Comparison of ENCODE assay signal across 8 cellular contexts in the genomic region with DNA sequence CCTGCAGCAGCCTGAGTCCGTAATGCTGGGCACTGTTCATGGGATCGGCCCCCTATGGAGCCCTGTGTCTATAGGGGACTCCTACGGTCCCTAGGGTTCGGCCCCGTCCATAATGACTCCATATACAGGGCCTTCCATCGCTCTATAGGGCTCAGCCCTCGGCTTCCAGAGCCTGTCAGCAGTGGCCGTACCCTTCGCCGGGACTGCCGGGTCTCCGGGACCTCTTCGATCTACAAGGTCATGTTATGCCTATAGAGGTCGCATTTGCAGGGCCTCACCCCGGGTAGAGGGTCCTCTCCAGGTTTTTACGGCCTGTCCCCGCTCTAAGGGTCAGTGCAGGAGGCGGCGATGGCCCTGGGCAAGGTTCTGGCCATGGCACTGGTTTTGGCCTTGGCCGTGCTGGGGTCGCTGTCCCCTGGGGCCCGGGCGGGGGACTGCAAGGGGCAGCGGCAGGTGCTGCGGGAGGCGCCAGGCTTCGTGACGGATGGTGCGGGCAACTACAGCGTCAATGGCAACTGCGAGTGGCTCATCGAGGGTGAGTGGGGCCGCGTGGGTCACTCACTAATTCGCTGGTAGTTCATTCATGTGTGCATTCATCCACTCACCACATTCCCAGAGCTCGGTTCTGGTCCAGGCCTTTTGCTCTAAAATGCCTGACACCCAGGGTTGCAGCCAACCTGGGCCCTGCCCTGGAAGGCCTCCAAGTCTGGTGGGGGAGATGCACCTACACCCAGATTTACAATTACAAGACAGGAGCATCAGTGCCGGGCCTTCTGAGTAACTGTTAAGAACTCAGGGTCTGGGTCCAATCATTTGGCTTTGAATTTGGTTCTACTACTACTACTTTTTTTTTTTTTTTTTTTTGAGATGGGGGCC. TPM values are rescaled to one million over a fixed set of nuclear protein-coding genes. Genes with fewer than 3 reads are reported as not detected.
DNase-seq lines count a peak whose midpoint lies in the region; FAIRE-seq and TF ChIP-seq lines count a peak whose summit lies in the region.

No MANE protein-coding gene starts in this region.

- H3K4me3 ChIP-seq in HAP-1 (peak overlapping the region; percentile 85), NB4 (ENCODE audit: low read depth, low read length) (peak overlapping the region; percentile 76), adrenal gland (peak overlapping the region; percentile 52 to 91 (median 76)), iPS-11a (ENCODE audit: low read depth, low read length) (peak overlapping the region; percentile 88), spleen (peak overlapping the region; percentile 70 to 97 (median 88))

- H3K9me3 ChIP-seq in HAP-1 (no peaks in the 10 kb centered on the region), adrenal gland (replicated peaks in 1 of 3) (no peaks in the 10 kb centered on the region), spleen (no peaks in the 10 kb centered on the region)

- DNase-seq in HAP-1 (ENCODE audit: low spot score in 2 of 2), result peak in 1 of 2 experiments; percentile 36
- peak; percentile 25 for DNase-seq in NB4 (ENCODE audit: low read depth)
- DNase-seq in adrenal gland, result peak in 6 of 7 donors; percentile 31 to 63 (median 38)
- peak; percentile 86 for DNase-seq in spleen
- DNase-seq in SHP77 treated with DMSO at 0.1 percent for 48 hours (lab: John Stamatoyannopoulos, UW), result no peak
- DNase-seq in urothelium cell line (ENCODE audit: low spot score), result no peak

- intact Hi-C loops in adrenal gland (cut with DNase I), result loop anchor here in 1 of 2 donors (10.0 kb wide), 1 partner anchor 191 kb away; a partner anchor contains a TSS
- intact Hi-C loops in spleen (cut with DNase I; ENCODE audit: low total_unique reads), result loop anchor here (5.0 kb wide), 1 partner anchor 71 kb away; no protein-coding TSS in a partner anchor

- peaks cover 3% of the 10 kb centered on the region; the same call in 1 of the 2 replicates for H3K36me3 ChIP-seq in HAP-1 (replicated peaks)
- no peaks in the 10 kb centered on the region for H3K36me3 ChIP-seq in adrenal gland (replicated peaks in 1 of 2)
- H3K36me3 ChIP-seq in spleen, result no peaks in the 10 kb centered on the region

- in situ Hi-C loops in HAP-1 (cut with MboI; ENCODE audit: low sequenced_read_pairs), result no loop called here

- H3K27me3 ChIP-seq in HAP-1 (ENCODE audit: low read depth) (no peaks in the 10 kb centered on the region), adrenal gland (peaks cover 16% of the 10 kb centered on the region), spleen (replicated peaks in 1 of 7) (peaks cover 0 to 33% (median 21%) of the 10 kb centered on the region in 7 donors)

- TF ChIP-seq POLR2A in NB4 (IDR thresholded peaks at IDR 0.05; ENCODE audit: extremely low read depth, insufficient read length) (no peak), adrenal gland (IDR thresholded peaks at IDR 0.05) (no peak), spleen (IDR thresholded peaks at IDR 0.05) (no peak)

- H3K27ac ChIP-seq in adrenal gland (peak overlapping the region in 3 of 5 donors; percentile 64 to 78 (median 65)), spleen (peak overlapping the region; percentile 82 to 90 (median 86))

- peaks cover 10% of the 10 kb centered on the region for H3K4me1 ChIP-seq in HAP-1
- H3K4me1 ChIP-seq in adrenal gland (replicated peaks in 1 of 2), result peaks cover 14 to 22% of the 10 kb centered on the region in 2 donors
- H3K4me1 ChIP-seq in spleen, result peaks cover 13 to 47% (median 38%) of the 10 kb centered on the region in 6 donors

- FAIRE-seq in urothelium cell line (lab: Jason Lieb, UNC), result no peak

- peak; percentile 38 for TF ChIP-seq CTCF in GM12873 (IDR thresholded peaks at IDR 0.05; ENCODE audit: insufficient read depth, low read depth, low read length, missing control alignments)
- no peak for TF ChIP-seq CTCF in NB4 (IDR thresholded peaks at IDR 0.05; ENCODE audit: low read depth, low read length)
- TF ChIP-seq CTCF in adrenal gland (IDR thresholded peaks at IDR 0.05), result peak in 1 of 6 experiments; percentile 21
- peak in 1 of 11 experiments; percentile 10 for TF ChIP-seq CTCF in spleen (IDR thresholded peaks at IDR 0.05 in 8 of 11, conservative IDR thresholded peaks at IDR 0.05 in 3 of 11)

- 4 to 14% (median 6%) methylated on average over 4 to 37 of the region's 37 CpGs for WGBS in adrenal gland, 4 donors
- 5 to 49% (median 8%) methylated on average over 3 to 37 of the region's 37 CpGs for WGBS in spleen, 5 donors

RNA-seq across cellular contexts. Expression of a gene that starts 0.7 kb away (rescaled TPM):
- total RNA-seq in adrenal gland, result 10 to 100 TPM; 21.4 to 51.9 (median 32.7) TPM
- polyA plus RNA-seq in adrenal gland, result 10 to 100 TPM in 2 of 3 donors, 1 to 10 TPM in 1; 7.2 to 29.0 (median 13.0) TPM
- total RNA-seq in spleen, result 10 to 100 TPM; 15.3 to 26.2 (median 22.5) TPM
- polyA plus RNA-seq in spleen, result 10 to 100 TPM in 1 of 3 donors, 1 to 10 TPM in 2; 2.3 to 11.0 (median 2.5) TPM

RNA-seq across cellular contexts. Expression of a gene that starts 13.0 kb away (rescaled TPM):
- 1 to 10 TPM in 5 of 8 donors, not detected in 3; 2.3 to 5.9 (median 2.8) TPM for total RNA-seq in adrenal gland
- polyA plus RNA-seq in adrenal gland, result 10 to 100 TPM in 1 of 3 donors, 1 to 10 TPM in 2; 4.5 to 31.7 (median 5.4) TPM
- 1 to 10 TPM in 2 of 7 donors, under 1 TPM in 4, not detected in 1; 0.28 to 2.3 (median 0.79) TPM for total RNA-seq in spleen
- polyA plus RNA-seq in spleen, result under 1 TPM; 0.13 to 0.43 (median 0.21) TPM

RNA-seq across cellular contexts. Expression of a gene that starts 23.7 kb away (rescaled TPM):
- total RNA-seq in adrenal gland (10 to 100 TPM; 22.7 to 41.3 (median 33.4) TPM), spleen (10 to 100 TPM; 13.7 to 20.3 (median 15.5) TPM)
- polyA plus RNA-seq in adrenal gland (10 to 100 TPM; 15.9 to 56.4 (median 37.0) TPM), spleen (10 to 100 TPM; 24.3 to 34.3 (median 29.9) TPM)

RNA-seq across cellular contexts. Expression of a gene that starts 24.2 kb away (rescaled TPM):
- total RNA-seq in adrenal gland, result 1 to 10 TPM in 7 of 8 donors, under 1 TPM in 1; 0.78 to 2.5 (median 1.6) TPM
- polyA plus RNA-seq in adrenal gland, result 1 to 10 TPM in 2 of 3 donors, under 1 TPM in 1; 0.51 to 2.3 (median 1.2) TPM
- total RNA-seq in spleen, result 1 to 10 TPM in 2 of 7 donors, under 1 TPM in 3, not detected in 2; 0.46 to 1.2 (median 0.60) TPM
- polyA plus RNA-seq in spleen, result under 1 TPM; 0.33 to 0.61 (median 0.49) TPM

RNA-seq across cellular contexts. Expression of a gene that starts 57.1 kb away (rescaled TPM):
- 100 to 1,000 TPM in 1 of 8 donors, 10 to 100 TPM in 7; 48.7 to 119 (median 72.7) TPM for total RNA-seq in adrenal gland
- 100 to 1,000 TPM in 1 of 3 donors, 10 to 100 TPM in 2; 13.3 to 171 (median 61.7) TPM for polyA plus RNA-seq in adrenal gland
- 100 to 1,000 TPM in 1 of 7 donors, 10 to 100 TPM in 6; 63.8 to 100 (median 76.7) TPM for total RNA-seq in spleen
- 10 to 100 TPM; 12.5 to 43.6 (median 16.8) TPM for polyA plus RNA-seq in spleen

Comparison
In these comparisons a context has a peak if more than half of its experiments do, and no peak if none do; other contexts are left out.
1. DNase-seq: peak in NB4 (single experiment), adrenal gland (6 of 7) and spleen (single experiment); none in SHP77 treated with DMSO at 0.1 percent for 48 hours (single experiment) and urothelium cell line (single experiment).
2. Peak in every context shown above with its lines, with median percentiles within 50 percentile points of each other: H3K4me3 ChIP-seq.